ENCODE assay signal across 9 cellular contexts in genomic region chrX:142601792-142602191, GRCh38.
"Had no signal": no experiment of that assay in that cellular context is flagged by ENCODE, and none has a peak within 500 bp of the region (broad histone marks: within the 10 kb centered on the region; RNA-seq: fewer than 3 reads in every experiment).

No MANE protein-coding gene starts in this region.

- H2AFZ ChIP-seq: GM23248 had no signal

- H3K4me1 Mint-ChIP-seq: IgD-negative memory B cell had no signal

- DNase-seq: GM23248, GOT3, H7, HFFc6 had no signal

- H3K36me3 Mint-ChIP-seq: IgD-negative memory B cell had no signal

- H3K9me3 ChIP-seq: HAP-1 had no signal

- H3K9ac ChIP-seq: GM23248 had no signal

- FAIRE-seq: HepG2 had no signal

- ATAC-seq: HCT116, HepG2 had no signal

- H3K4me1 ChIP-seq: HAP-1 had no signal

- H3K4me3 ChIP-seq: GM23248, HAP-1 had no signal

- H3K27ac Mint-ChIP-seq: HFFc6, IgD-negative memory B cell had no signal

- H3K36me3 ChIP-seq: HAP-1 had no signal

- H3K4me3 Mint-ChIP-seq: HFFc6, IgD-negative memory B cell had no signal

- H3K27ac ChIP-seq: GM23248, HL-60 had no signal
